15 cellular contexts compared by ENCODE assay signal in the genomic region with DNA sequence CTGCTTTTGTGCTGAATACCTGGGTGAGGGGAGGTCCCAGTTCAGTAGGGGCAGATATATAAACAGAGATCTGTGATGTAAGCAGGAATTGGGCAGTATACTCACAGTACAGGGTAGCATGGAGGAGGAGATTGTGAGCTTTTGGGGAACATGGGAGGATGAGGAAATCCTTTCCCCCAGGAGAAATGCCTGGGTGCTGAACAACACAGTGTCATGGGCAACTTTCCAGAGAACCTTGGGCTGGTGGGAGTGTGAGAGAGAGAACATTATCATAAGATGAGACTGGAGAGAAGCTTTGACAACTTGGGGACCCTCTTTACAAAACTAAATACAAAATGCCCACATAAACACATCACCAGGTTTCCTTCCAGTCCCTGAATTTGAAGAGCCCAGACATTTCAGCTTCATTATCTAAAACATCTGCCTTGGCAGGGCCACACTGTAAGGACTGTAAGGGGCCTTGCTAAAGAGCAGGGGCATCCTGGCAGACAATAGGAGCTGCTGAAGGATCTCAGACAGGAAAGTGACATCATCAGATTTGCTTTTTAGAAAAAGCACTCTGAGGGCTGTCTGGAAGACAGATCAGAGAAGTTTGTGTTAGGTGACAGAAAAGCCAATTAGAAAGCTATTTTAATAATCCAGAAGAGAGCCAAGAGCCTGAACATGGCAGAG.
DNase-seq lines count a peak whose midpoint lies in the region; ATAC-seq, FAIRE-seq and TF ChIP-seq lines count a peak whose summit lies in the region.
"Had no signal": no experiment of that assay in that cellular context is flagged by ENCODE, and none has a peak within 500 bp of the region (broad histone marks: within the 10 kb centered on the region; RNA-seq: fewer than 3 reads in every experiment).

No MANE protein-coding gene starts in this region.

- DNase-seq in EL (peak; percentile 82), NCI-H2227 treated with DMSO at 0.1 percent for 48 hours (lab: John Stamatoyannopoulos, UW) (peak; percentile 18), endothelial cell of umbilical vein (ENCODE audit: low read depth, low spot score) (peak; percentile 53), non-pigmented ciliary epithelial cell (ENCODE audit: low read depth) (peak; percentile 27), NCI-H1930 (lab: John Stamatoyannopoulos, UW) (no peak), UCSD-AML1 (lab: John Stamatoyannopoulos, UW; ENCODE audit: unreplicated experiment) (no peak), NCI-H2107 treated with DMSO at 0.1 percent for 48 hours (lab: John Stamatoyannopoulos, UW; ENCODE audit: unreplicated experiment) (no peak)
- DNase-seq: activated CD4-positive, alpha-beta T cell treated with anti-CD3 and anti-CD28 coated beads for 1 hour; Caco-2; MM.1S; NCI-H524 treated with DMSO at 0.1 percent for 48 hours; pancreas; stimulated activated CD4-positive, alpha-beta T cell treated with anti-CD3 and anti-CD28 coated beads, Interleukin-4, amount 100 ng/mL, for 4 hours had no signal

- H3K4me2 ChIP-seq in endothelial cell of umbilical vein (ENCODE audit: insufficient read depth, low read length) = peak overlapping the region; percentile 30

- no peaks in the 10 kb centered on the region for H4K20me1 ChIP-seq in endothelial cell of umbilical vein (replicated peaks; ENCODE audit: control insufficient read depth, extremely low read depth, insufficient read depth, low read length)

- peaks cover 16% of the 10 kb centered on the region for H3K4me1 ChIP-seq in endothelial cell of umbilical vein (ENCODE audit: control insufficient read depth, extremely low read depth, insufficient read depth, low read length)
- H3K4me1 ChIP-seq: Caco-2, pancreas had no signal

- BruUV-seq in endothelial cell of umbilical vein (replicated peaks; lab: Mats Ljungman, UMichigan) = no TSS peak

- no peak for TF ChIP-seq POLR2A in endothelial cell of umbilical vein (IDR thresholded peaks at IDR 0.05; ENCODE audit: low read depth, low read length)

- POLR2A ChIA-PET in endothelial cell of umbilical vein (lab: Charles Lee) = no interaction called here

- H3K27me3 ChIP-seq in endothelial cell of umbilical vein (ENCODE audit: control insufficient read depth in 2 of 2, insufficient read depth in 2 of 2, low read length in 2 of 2) = no peaks in the 10 kb centered on the region
- H3K27me3 ChIP-seq: pancreas had no signal

- H3K79me2 ChIP-seq in endothelial cell of umbilical vein (ENCODE audit: control insufficient read depth, insufficient read depth, low read length) = no peaks in the 10 kb centered on the region

- no peak for TF ChIP-seq CTCF in endothelial cell of umbilical vein (IDR thresholded peaks at IDR 0.05; ENCODE audit: extremely low read depth in 1 of 2, insufficient read depth in 1 of 2, low read depth in 1 of 2, low read length in 2 of 2)

- H3K9me1 ChIP-seq in endothelial cell of umbilical vein (replicated peaks; ENCODE audit: control insufficient read depth, extremely low read depth, insufficient read depth, low read length) = no peaks in the 10 kb centered on the region

- H3K9me3 ChIP-seq in endothelial cell of umbilical vein (replicated peaks; ENCODE audit: control insufficient read depth, insufficient read depth, low read length) = no peaks in the 10 kb centered on the region
- H3K9me3 ChIP-seq: Caco-2, pancreas had no signal

- H3K36me3 ChIP-seq in endothelial cell of umbilical vein (ENCODE audit: control insufficient read depth in 2 of 2, extremely low read depth in 1 of 2, insufficient read depth in 2 of 2, low read length in 2 of 2) = no peaks in the 10 kb centered on the region
- H3K36me3 ChIP-seq: pancreas had no signal

- CTCF ChIA-PET in endothelial cell of umbilical vein (lab: Charles Lee) = interaction anchor here (0.5 to 2.3 kb wide), 4 partner anchors 11 to 103 kb away, joined by 3 to 7 read pairs (median 6); no protein-coding TSS in a partner anchor

- H2AFZ ChIP-seq in endothelial cell of umbilical vein (ENCODE audit: low read depth, low read length) = peak overlapping the region; percentile 48

- peak overlapping the region; percentile 69 for H3K27ac ChIP-seq in endothelial cell of umbilical vein (ENCODE audit: insufficient read depth, low read depth, low read length)
- H3K27ac ChIP-seq: pancreas had no signal

- no peak for ATAC-seq in GM19035 (IDR thresholded peaks at IDR 0.05; ENCODE audit: unreplicated experiment)
- ATAC-seq: pancreas had no signal

- dilution Hi-C loops in endothelial cell of umbilical vein (cut with MboI; ENCODE audit: extremely low pct_ligation_motif_present, low sequenced_read_pairs) = no loop called here

- intact Hi-C loops in endothelial cell of umbilical vein (cut with micrococcal nuclease) = loop anchor here (5.0 kb wide), 1 partner anchor 213 kb away; no protein-coding TSS in a partner anchor

- H3K9ac ChIP-seq in endothelial cell of umbilical vein (replicated peaks; ENCODE audit: extremely low read depth, insufficient read depth, low read length) = peak overlapping the region; percentile 18

- no peak overlapping the region for H3K4me3 ChIP-seq in endothelial cell of umbilical vein (replicated peaks in 1 of 3; ENCODE audit: insufficient read depth in 1 of 3, low read depth in 1 of 3, low read length in 3 of 3)
- H3K4me3 ChIP-seq: pancreas had no signal

- FAIRE-seq in endothelial cell of umbilical vein (lab: Jason Lieb, UNC) = peak; percentile 88
- FAIRE-seq: GM12891, pancreas had no signal

TF ChIP-seq in endothelial cell of umbilical vein, 7 proteins besides CTCF, POLR2A, EP300 and RAD21:
- TF ChIP-seq MYC (IDR thresholded peaks at IDR 0.05; ENCODE audit: low read depth, low read length) (no peak), EZH2 (IDR thresholded peaks at IDR 0.05; ENCODE audit: borderline replicate concordance, low read depth, low read length, severe bottlenecking) (no peak), JUN (IDR thresholded peaks at IDR 0.05; ENCODE audit: borderline replicate concordance, insufficient read depth, insufficient read length, low read depth) (no peak), POLR2AphosphoS5 (IDR thresholded peaks at IDR 0.05; ENCODE audit: insufficient read depth, low read depth, low read length) (peak; percentile 17), GATA2 (IDR thresholded peaks at IDR 0.05; ENCODE audit: insufficient read depth, insufficient read length, low read depth, low read length) (peak; percentile 27), FOS (IDR thresholded peaks at IDR 0.05; ENCODE audit: borderline replicate concordance, insufficient read depth, low read length) (no peak)
- TF ChIP-seq, protein P1, sequence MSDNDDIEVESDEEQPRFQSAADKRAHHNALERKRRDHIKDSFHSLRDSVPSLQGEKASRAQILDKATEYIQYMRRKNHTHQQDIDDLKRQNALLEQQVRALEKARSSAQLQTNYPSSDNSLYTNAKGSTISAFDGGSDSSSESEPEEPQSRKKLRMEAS (IDR thresholded peaks at IDR 0.05; ENCODE audit: insufficient read depth, insufficient read length) = no peak

Comparison
In these comparisons a context has a peak if more than half of its experiments do, and no peak if none do; other contexts are left out.
1. DNase-seq: peak in EL (single experiment), NCI-H2227 treated with DMSO at 0.1 percent for 48 hours (single experiment), endothelial cell of umbilical vein (single experiment) and non-pigmented ciliary epithelial cell (single experiment); none in NCI-H1930 (0 of 2), UCSD-AML1 (single experiment) and NCI-H2107 treated with DMSO at 0.1 percent for 48 hours (single experiment).